ENCODE assay signal across 8 cellular contexts in the genomic region with DNA sequence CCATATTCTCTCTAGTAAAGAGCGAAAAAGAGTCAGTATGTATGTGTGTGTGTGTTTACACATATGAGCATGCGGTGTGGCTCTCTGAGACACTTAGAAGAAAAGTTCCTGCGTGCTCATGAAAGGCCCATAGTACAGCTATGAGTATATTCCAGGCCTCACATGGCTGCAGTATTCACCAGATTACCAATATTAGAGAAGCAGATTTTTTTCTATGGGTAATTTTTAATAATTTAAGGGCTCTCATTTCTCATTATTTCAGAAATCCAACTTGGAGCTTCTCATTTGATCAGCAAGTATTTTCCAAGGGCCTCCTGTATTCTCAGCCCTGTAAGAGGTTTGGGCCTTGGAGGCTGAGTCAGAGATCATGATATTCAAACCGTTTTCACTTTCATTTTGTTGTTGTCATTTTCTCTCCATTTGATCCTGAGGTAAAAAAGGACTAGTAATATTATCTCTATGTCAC.
A peak's percentile ranks its signal among the peaks of the same experiment; 100 is the strongest.
DNase-seq lines count a peak whose midpoint lies in the region; ATAC-seq and TF ChIP-seq lines count a peak whose summit lies in the region.

No MANE protein-coding gene starts in this region.

- H3K4me3 Mint-ChIP-seq in activated CD4-positive, alpha-beta memory T cell treated with anti-CD3 and anti-CD28 coated beads, Interleukin-2, amount 10 ng/mL, durations not matched to agents 7 days and 5 days, result peak overlapping the region; percentile 76

- H4K20me1 ChIP-seq in DND-41 (ENCODE audit: insufficient read depth, low read length), result no peaks in the 10 kb centered on the region

- H3K79me2 ChIP-seq in DND-41 (ENCODE audit: insufficient read depth, low read length), result no peaks in the 10 kb centered on the region

- 54 to 71% methylated on average over 4 of the region's 4 CpGs for WGBS in thyroid gland, 2 donors

- no peak overlapping the region for H3K4me3 ChIP-seq in DND-41 (ENCODE audit: low read depth in 1 of 2, low read length in 2 of 2)
- H3K4me3 ChIP-seq in right atrium auricular region, result peak overlapping the region in 1 of 2 donors; percentile 17
- H3K4me3 ChIP-seq in thyroid gland (replicated peaks in 1 of 3), result no peak overlapping the region

- H3K9me3 ChIP-seq in DND-41 (ENCODE audit: insufficient read depth, low read length, severe bottlenecking) (no peaks in the 10 kb centered on the region), right atrium auricular region (no peaks in the 10 kb centered on the region), thyroid gland (no peaks in the 10 kb centered on the region)

- H3K36me3 ChIP-seq in DND-41 (ENCODE audit: insufficient read depth, low read length) (no peaks in the 10 kb centered on the region), right atrium auricular region (no peaks in the 10 kb centered on the region), thyroid gland (no peaks in the 10 kb centered on the region)

- DNase-seq in DND-41 (peak; percentile 17), right atrium auricular region (ENCODE audit: low spot score) (no peak), thyroid gland (no peak), DMS79 (lab: John Stamatoyannopoulos, UW) (no peak), NCI-H526 treated with DMSO at 0.1 percent for 48 hours (lab: John Stamatoyannopoulos, UW) (no peak)
- peak; percentile 53 for DNase-seq in activated CD4-positive, alpha-beta memory T cell treated with anti-CD3 and anti-CD28 coated beads, Interleukin-2, amount 10 ng/mL, durations not matched to agents 7 days and 5 days

- H3K27me3 Mint-ChIP-seq in activated CD4-positive, alpha-beta memory T cell treated with anti-CD3 and anti-CD28 coated beads, Interleukin-2, amount 10 ng/mL, durations not matched to agents 7 days and 5 days, result no peaks in the 10 kb centered on the region

- ATAC-seq in DND-41 (ENCODE audit: insufficient read depth, low read depth) (peak; percentile 85), GM21367 (IDR thresholded peaks at IDR 0.05; ENCODE audit: unreplicated experiment) (peak; percentile 64), HG03558 (IDR thresholded peaks at IDR 0.05; ENCODE audit: extremely low read depth, unreplicated experiment) (peak; percentile 60)

- CTCF ChIA-PET in activated CD4-positive, alpha-beta memory T cell treated with anti-CD3 and anti-CD28 coated beads, Interleukin-2, amount 10 ng/mL, durations not matched to agents 7 days and 5 days (lab: Charles Lee), result interaction anchor here (0.7 to 2.2 kb wide), 10 partner anchors 9 to 144 kb away, joined by 3 to 10 read pairs (median 4); no protein-coding TSS in a partner anchor

- no peaks in the 10 kb centered on the region for H3K27me3 ChIP-seq in DND-41 (ENCODE audit: insufficient read depth, low read length, poor library complexity)
- H3K27me3 ChIP-seq in right atrium auricular region, result no peaks in the 10 kb centered on the region
- H3K27me3 ChIP-seq in thyroid gland, result no peaks in the 10 kb centered on the region

- peak overlapping the region; percentile 48 for H2AFZ ChIP-seq in DND-41 (ENCODE audit: low read depth, low read length)

- intact Hi-C loops in thyroid gland (cut with DNase I), result no loop called here

- H3K4me1 Mint-ChIP-seq in activated CD4-positive, alpha-beta memory T cell treated with anti-CD3 and anti-CD28 coated beads, Interleukin-2, amount 10 ng/mL, durations not matched to agents 7 days and 5 days, result peaks cover 49% of the 10 kb centered on the region

- H3K27ac Mint-ChIP-seq in activated CD4-positive, alpha-beta memory T cell treated with anti-CD3 and anti-CD28 coated beads, Interleukin-2, amount 10 ng/mL, durations not matched to agents 7 days and 5 days, result peak overlapping the region; percentile 85

- no peak for TF ChIP-seq CTCF in DND-41 (IDR thresholded peaks at IDR 0.05; ENCODE audit: borderline replicate concordance, extremely low read depth, low read length, poor library complexity, severe bottlenecking)
- no peak for TF ChIP-seq CTCF in right atrium auricular region (IDR thresholded peaks at IDR 0.05)
- TF ChIP-seq CTCF in thyroid gland (IDR thresholded peaks at IDR 0.05), result no peak

- H3K27ac ChIP-seq in DND-41 (ENCODE audit: low read length), result peak overlapping the region; percentile 38
- H3K27ac ChIP-seq in right atrium auricular region, result peak overlapping the region; percentile 43 to 61
- H3K27ac ChIP-seq in thyroid gland, result peak overlapping the region in 2 of 3 donors; percentile 42 to 54

- POLR2A ChIA-PET in activated CD4-positive, alpha-beta memory T cell treated with anti-CD3 and anti-CD28 coated beads, Interleukin-2, amount 10 ng/mL, durations not matched to agents 7 days and 5 days (lab: Charles Lee), result interaction anchor here (0.9 to 5.9 kb wide), 10 partner anchors 10 to 145 kb away, joined by 3 to 67 read pairs (median 6); no protein-coding TSS in a partner anchor

- peaks cover 3% of the 10 kb centered on the region for H3K9me3 Mint-ChIP-seq in activated CD4-positive, alpha-beta memory T cell treated with anti-CD3 and anti-CD28 coated beads, Interleukin-2, amount 10 ng/mL, durations not matched to agents 7 days and 5 days

- H3K4me1 ChIP-seq in DND-41 (ENCODE audit: insufficient read depth, low read length) (peaks cover 32% of the 10 kb centered on the region), right atrium auricular region (peaks cover 0 to 21% of the 10 kb centered on the region in 2 donors), thyroid gland (peaks cover 0 to 16% of the 10 kb centered on the region in 2 donors)

- no peak for TF ChIP-seq POLR2A in thyroid gland (IDR thresholded peaks at IDR 0.05)

- peak overlapping the region; percentile 47 for H3K4me2 ChIP-seq in DND-41 (ENCODE audit: insufficient read depth, low read length)

- H3K9ac ChIP-seq in DND-41 (ENCODE audit: low read depth, low read length), result peak overlapping the region; percentile 27

- peaks cover 5% of the 10 kb centered on the region for H3K36me3 Mint-ChIP-seq in activated CD4-positive, alpha-beta memory T cell treated with anti-CD3 and anti-CD28 coated beads, Interleukin-2, amount 10 ng/mL, durations not matched to agents 7 days and 5 days (ENCODE audit: low read depth)

Comparison
In these comparisons a context has a peak if more than half of its experiments do, and no peak if none do; other contexts are left out.
1. DNase-seq: peak in DND-41 (single experiment) and activated CD4-positive, alpha-beta memory T cell treated with anti-CD3 and anti-CD28 coated beads, Interleukin-2, amount 10 ng/mL, durations not matched to agents 7 days and 5 days (single experiment); none in right atrium auricular region (single experiment), thyroid gland (0 of 2), DMS79 (single experiment) and NCI-H526 treated with DMSO at 0.1 percent for 48 hours (single experiment).
2. Peak in every context shown above with its lines, with median percentiles within 50 percentile points of each other: ATAC-seq and H3K27ac ChIP-seq.